14 cellular contexts compared by ENCODE assay signal in genomic region chr1:150864200-150864599, GRCh38. TPM values are rescaled to one million over a fixed set of nuclear protein-coding genes. Genes with fewer than 3 reads are reported as not detected.
"Had no signal": no experiment of that assay in that cellular context is flagged by ENCODE, and none has a peak within 500 bp of the region (broad histone marks: within the 10 kb centered on the region; RNA-seq: fewer than 3 reads in every experiment).

No MANE protein-coding gene starts in this region.

RNA-seq across cellular contexts. Expression of gene CTXND2, which starts 22.7 kb away (rescaled TPM):
- total RNA-seq: activated B cell treated with CpG ODN at 0.5 μM for 24 hours; activated CD4-positive, alpha-beta memory T cell treated with anti-CD3 and anti-CD28 coated beads for 36 hours; activated CD4-positive, alpha-beta memory T cell treated with anti-CD3 and anti-CD28 coated beads, Interleukin-2, amount 10 ng/mL, durations not matched to agents 7 days and 5 days; activated CD4-positive, alpha-beta T cell treated with anti-CD3 and anti-CD28 coated beads for 36 hours; activated CD4-positive, alpha-beta T cell treated with anti-CD3 and anti-CD28 coated beads, Interleukin-2, amount 10 ng/mL, durations not matched to agents 24 days and 14 days; activated CD4-positive, alpha-beta T cell treated with anti-CD3 and anti-CD28 coated beads, Interleukin-2, amount 10 ng/mL, durations not matched to agents 7 days and 5 days; activated CD8-positive, alpha-beta memory T cell treated with anti-CD3 and anti-CD28 coated beads for 36 hours; activated CD8-positive, alpha-beta memory T cell treated with anti-CD3 and anti-CD28 coated beads, Interleukin-2, amount 10 ng/mL, durations not matched to agents 7 days and 5 days; activated CD8-positive, alpha-beta T cell treated with anti-CD3 and anti-CD28 coated beads for 36 hours; activated CD8-positive, alpha-beta T cell treated with anti-CD3 and anti-CD28 coated beads, Interleukin-2, amount 10 ng/mL, durations not matched to agents 7 days and 5 days; T-helper 1 cell treated with Interleukin-12 subunit alpha and Interleukin-12 subunit beta and Interleukin-4 antibody, amounts not matched to agents 30 ng/mL and 1 ng/mL, for 36 hours; T-helper 17 cell; T-helper 2 cell treated with Interferon-gamma antibody and Interleukin-4, amounts not matched to agents 100 ng/mL and 5 ng/mL, for 36 hours; WTC11 had no signal
